Comparison of ENCODE assay signal across 1 cellular context in genomic region chr15:74642328-74642723, GRCh38.
TF ChIP-seq lines count a peak whose summit lies in the region.

No MANE protein-coding gene starts in this region.

TF ChIP-seq in HEK293, 187 proteins besides CTCF, POLR2A, EP300 and RAD21 (continued from another document):
- no peak for TF ChIP-seq AEBP2 (tag by site-specific recombination; IDR thresholded peaks at IDR 0.05; ENCODE audit: borderline replicate concordance)
- no peak for TF ChIP-seq ZNF549 (tag by site-specific recombination; IDR thresholded peaks at IDR 0.05)
- no peak for TF ChIP-seq ZNF324 (tag by site-specific recombination; IDR thresholded peaks at IDR 0.05)
- no peak; the same call in 1 of the 2 replicates for TF ChIP-seq IKZF3 (tag by site-specific recombination; IDR thresholded peaks at IDR 0.05)
- no peak for TF ChIP-seq ZNF274 (IDR thresholded peaks at IDR 0.05; ENCODE audit: low read length)
- no peak for TF ChIP-seq ZNF274 (tag by site-specific recombination; IDR thresholded peaks at IDR 0.05; ENCODE audit: borderline replicate concordance)
- TF ChIP-seq ZNF416 (tag by site-specific recombination; IDR thresholded peaks at IDR 0.05), result no peak
- no peak for TF ChIP-seq ZNF701 (tag by site-specific recombination; IDR thresholded peaks at IDR 0.05)
- TF ChIP-seq FEZF1 (tag by site-specific recombination; IDR thresholded peaks at IDR 0.05), result peak; percentile 68
- TF ChIP-seq KLF8 (tag by site-specific recombination; IDR thresholded peaks at IDR 0.05), result 0 out of 2 replicates have a peak, but pooled peaks have one; percentile 61
- TF ChIP-seq ZNF792 (tag by site-specific recombination; IDR thresholded peaks at IDR 0.05), result no peak
- no peak for TF ChIP-seq ZBTB21 (tag by site-specific recombination; IDR thresholded peaks at IDR 0.05)
- no peak for TF ChIP-seq ZNF169 (tag by site-specific recombination; IDR thresholded peaks at IDR 0.05)
- TF ChIP-seq, protein P1, sequence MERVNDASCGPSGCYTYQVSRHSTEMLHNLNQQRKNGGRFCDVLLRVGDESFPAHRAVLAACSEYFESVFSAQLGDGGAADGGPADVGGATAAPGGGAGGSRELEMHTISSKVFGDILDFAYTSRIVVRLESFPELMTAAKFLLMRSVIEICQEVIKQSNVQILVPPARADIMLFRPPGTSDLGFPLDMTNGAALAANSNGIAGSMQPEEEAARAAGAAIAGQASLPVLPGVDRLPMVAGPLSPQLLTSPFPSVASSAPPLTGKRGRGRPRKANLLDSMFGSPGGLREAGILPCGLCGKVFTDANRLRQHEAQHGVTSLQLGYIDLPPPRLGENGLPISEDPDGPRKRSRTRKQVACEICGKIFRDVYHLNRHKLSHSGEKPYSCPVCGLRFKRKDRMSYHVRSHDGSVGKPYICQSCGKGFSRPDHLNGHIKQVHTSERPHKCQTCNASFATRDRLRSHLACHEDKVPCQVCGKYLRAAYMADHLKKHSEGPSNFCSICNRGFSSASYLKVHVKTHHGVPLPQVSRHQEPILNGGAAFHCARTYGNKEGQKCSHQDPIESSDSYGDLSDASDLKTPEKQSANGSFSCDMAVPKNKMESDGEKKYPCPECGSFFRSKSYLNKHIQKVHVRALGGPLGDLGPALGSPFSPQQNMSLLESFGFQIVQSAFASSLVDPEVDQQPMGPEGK (tag by site-specific recombination; IDR thresholded peaks at IDR 0.05), result peak; percentile 54; the same call in 1 of the 2 replicates
- TF ChIP-seq ZNF510 (tag by site-specific recombination; IDR thresholded peaks at IDR 0.05; ENCODE audit: insufficient replicate concordance), result no peak
- TF ChIP-seq, protein P2, sequence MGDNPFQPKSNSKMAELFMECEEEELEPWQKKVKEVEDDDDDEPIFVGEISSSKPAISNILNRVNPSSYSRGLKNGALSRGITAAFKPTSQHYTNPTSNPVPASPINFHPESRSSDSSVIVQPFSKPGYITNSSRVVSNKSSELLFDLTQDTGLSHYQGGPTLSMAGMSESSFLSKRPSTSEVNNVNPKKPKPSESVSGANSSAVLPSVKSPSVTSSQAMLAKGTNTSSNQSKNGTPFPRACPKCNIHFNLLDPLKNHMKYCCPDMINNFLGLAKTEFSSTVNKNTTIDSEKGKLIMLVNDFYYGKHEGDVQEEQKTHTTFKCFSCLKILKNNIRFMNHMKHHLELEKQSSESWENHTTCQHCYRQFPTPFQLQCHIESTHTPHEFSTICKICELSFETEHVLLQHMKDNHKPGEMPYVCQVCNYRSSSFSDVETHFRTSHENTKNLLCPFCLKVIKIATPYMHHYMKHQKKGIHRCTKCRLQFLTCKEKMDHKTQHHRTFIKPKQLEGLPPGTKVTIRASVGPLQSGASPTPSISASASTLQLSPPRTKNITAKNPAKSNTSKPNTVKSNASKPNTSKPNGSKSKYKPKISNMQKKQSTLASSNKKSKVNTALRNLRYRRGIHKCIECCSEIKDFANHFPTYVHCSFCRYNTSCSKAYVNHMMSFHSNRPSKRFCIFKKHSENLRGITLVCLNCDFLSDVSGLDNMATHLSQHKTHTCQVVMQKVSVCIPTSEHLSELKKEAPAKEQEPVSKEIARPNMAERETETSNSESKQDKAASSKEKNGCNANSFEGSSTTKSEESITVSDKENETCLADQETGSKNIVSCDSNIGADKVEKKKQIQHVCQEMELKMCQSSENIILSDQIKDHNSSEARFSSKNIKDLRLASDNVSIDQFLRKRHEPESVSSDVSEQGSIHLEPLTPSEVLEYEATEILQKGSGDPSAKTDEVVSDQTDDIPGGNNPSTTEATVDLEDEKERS (tag by site-specific recombination; IDR thresholded peaks at IDR 0.05), result peak; percentile 23; the same call in 1 of the 2 replicates
- no peak for TF ChIP-seq REPIN1 (tag by site-specific recombination; IDR thresholded peaks at IDR 0.05; ENCODE audit: low read depth)
